In the genomic region with DNA sequence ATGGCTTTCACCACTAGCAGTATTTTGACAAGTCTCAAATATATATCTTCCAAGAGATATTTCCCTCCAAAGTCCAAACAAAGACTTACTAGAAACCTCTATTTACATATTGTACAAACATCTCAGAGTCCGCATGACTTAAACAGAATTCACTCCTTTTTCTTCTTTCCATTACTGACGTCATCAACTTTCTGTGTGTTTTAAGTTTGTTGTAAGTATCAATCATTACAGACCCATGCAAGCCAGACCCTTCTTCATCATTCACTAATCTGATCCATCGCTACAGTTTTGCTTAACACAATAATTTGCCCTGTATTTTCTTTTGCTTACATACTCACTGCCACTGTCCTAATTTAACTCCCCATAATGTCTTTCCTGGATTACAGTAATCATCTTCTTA, we compare ENCODE assay signal across 22 cellular contexts. TPM values are rescaled to one million over a fixed set of nuclear protein-coding genes. Genes with fewer than 3 reads are reported as not detected.
DNase-seq lines count a peak whose midpoint lies in the region; ATAC-seq and TF ChIP-seq lines count a peak whose summit lies in the region.
"Had no signal": no experiment of that assay in that cellular context is flagged by ENCODE, and none has a peak within 500 bp of the region (broad histone marks: within the 10 kb centered on the region; RNA-seq: fewer than 3 reads in every experiment).

No MANE protein-coding gene starts in this region.

- H3K27me3 ChIP-seq in Caco-2 (replicated peaks; ENCODE audit: control insufficient read depth, insufficient read depth, low read length) (no peaks in the 10 kb centered on the region), Panc1 (ENCODE audit: control insufficient read depth, insufficient read depth, low read length) (no peaks in the 10 kb centered on the region), fibroblast of lung (ENCODE audit: control insufficient read depth, insufficient read depth, low read length) (no peaks in the 10 kb centered on the region)
- H3K27me3 ChIP-seq: BE2C had no signal

- ATAC-seq in Panc1, result no peak
- no peak for ATAC-seq in HG03159 (IDR thresholded peaks at IDR 0.05; ENCODE audit: unreplicated experiment)
- no peak for ATAC-seq in GM18502 (IDR thresholded peaks at IDR 0.05; ENCODE audit: poor library complexity, unreplicated experiment)
- ATAC-seq in HG03520 (IDR thresholded peaks at IDR 0.05; ENCODE audit: unreplicated experiment), result no peak

- no peak for DNase-seq in Caco-2
- DNase-seq in Panc1 (ENCODE audit: low read depth, low spot score), result no peak
- peak in 1 of 2 donors; percentile 76 for DNase-seq in fibroblast of lung (ENCODE audit: low read depth in 2 of 2)
- DNase-seq in mesothelial cell of epicardium (ENCODE audit: low spot score in 2 of 2, unreplicated experiment in 2 of 2), result no peak
- DNase-seq in cardiac septum (ENCODE audit: low spot score), result no peak
- DNase-seq: BE2C; CD4-positive, CD25-positive, alpha-beta regulatory T cell; COR-L47; DND-41; GM23248; KG1; NCI-H1092; NCI-H1436; NCI-H1930; NCI-H748 treated with DMSO at 0.1 percent for 48 hours; PC-9; SHP77 treated with DMSO at 0.1 percent for 48 hours had no signal

- H3K27ac ChIP-seq in Panc1 (ENCODE audit: low read length), result peak overlapping the region; percentile 12; the same call in 1 of the 2 replicates
- H3K27ac ChIP-seq in fibroblast of lung (ENCODE audit: insufficient read depth, low read length), result no peak overlapping the region
- H3K27ac ChIP-seq: GM23248, PC-9, RWPE1, SK-N-MC had no signal

- peaks cover 64% of the 10 kb centered on the region for H3K79me2 ChIP-seq in fibroblast of lung (ENCODE audit: control insufficient read depth, insufficient read depth, low read length)

- H3K4me3 Mint-ChIP-seq in Caco-2 (ENCODE audit: unreplicated experiment), result peak overlapping the region; percentile 20
- H3K4me3 Mint-ChIP-seq in mesothelial cell of epicardium, result no peak overlapping the region
- H3K4me3 Mint-ChIP-seq: CD4-positive, CD25-positive, alpha-beta regulatory T cell had no signal

- BruUV-seq in Caco-2 (replicated peaks; lab: Mats Ljungman, UMichigan) (no TSS peak), Panc1 (replicated peaks; lab: Mats Ljungman, UMichigan) (no TSS peak)

- H3K4me1 Mint-ChIP-seq in Caco-2 (ENCODE audit: low read depth, unreplicated experiment), result peaks cover 50% of the 10 kb centered on the region
- H3K4me1 Mint-ChIP-seq in mesothelial cell of epicardium, result peaks cover 57% of the 10 kb centered on the region
- H3K4me1 Mint-ChIP-seq: CD4-positive, CD25-positive, alpha-beta regulatory T cell had no signal

- H3K9me3 Mint-ChIP-seq in Caco-2 (ENCODE audit: unreplicated experiment) (peaks cover 9% of the 10 kb centered on the region), mesothelial cell of epicardium (peaks cover 7% of the 10 kb centered on the region)

- peak overlapping the region; percentile 11 for H2AFZ ChIP-seq in fibroblast of lung (ENCODE audit: low read length)
- H2AFZ ChIP-seq: GM23248, PC-9 had no signal

- TF ChIP-seq CTCF in Caco-2 (IDR thresholded peaks at IDR 0.05; ENCODE audit: insufficient read depth in 1 of 2, low read depth in 1 of 2, low read length in 1 of 2, severe bottlenecking in 1 of 2, unreplicated experiment in 1 of 2) (no peak), Panc1 (IDR thresholded peaks at IDR 0.05) (no peak), fibroblast of lung (conservative IDR thresholded peaks at IDR 0.05 in 1 of 2, IDR thresholded peaks at IDR 0.05 in 1 of 2; ENCODE audit: low read depth in 1 of 2, low read length in 2 of 2) (no peak), mesothelial cell of epicardium (IDR thresholded peaks at IDR 0.05; ENCODE audit: unreplicated experiment) (no peak)

- in situ Hi-C loops in Panc1 (cut with HindIII; ENCODE audit: low pct_unique_long_range_greater_than_20kb, low sequenced_read_pairs), result no loop called here

- H3K27me3 Mint-ChIP-seq in Caco-2 (ENCODE audit: insufficient read depth, unreplicated experiment) (no peaks in the 10 kb centered on the region), mesothelial cell of epicardium (ENCODE audit: low read depth) (no peaks in the 10 kb centered on the region)
- H3K27me3 Mint-ChIP-seq: CD4-positive, CD25-positive, alpha-beta regulatory T cell had no signal

- CTCF ChIA-PET in Caco-2 (lab: Charles Lee), result no interaction called here
- CTCF ChIA-PET in Panc1 (lab: Charles Lee), result no interaction called here

- H3K9ac ChIP-seq in fibroblast of lung (ENCODE audit: insufficient read depth, low read length), result no peak overlapping the region
- H3K9ac ChIP-seq: GM23248 had no signal

- intact Hi-C loops in Caco-2 (cut with micrococcal nuclease; ENCODE audit: unreplicated experiment) (loop anchor here (1.0 kb wide), 2 partner anchors 27 to 120 kb away; no protein-coding TSS in a partner anchor), Panc1 (cut with micrococcal nuclease; ENCODE audit: unreplicated experiment) (no loop called here), cardiac septum (cut with DNase I) (no loop called here)

- H3K4me1 ChIP-seq in Caco-2, result peaks cover 62% of the 10 kb centered on the region
- peaks cover 19% of the 10 kb centered on the region for H3K4me1 ChIP-seq in Panc1 (ENCODE audit: control insufficient read depth, insufficient read depth, low read length)
- peaks cover 5% of the 10 kb centered on the region for H3K4me1 ChIP-seq in fibroblast of lung (ENCODE audit: control insufficient read depth, extremely low read depth, insufficient read depth, low read length)

- H3K27ac Mint-ChIP-seq in Caco-2 (ENCODE audit: unreplicated experiment) (peak overlapping the region; percentile 34), mesothelial cell of epicardium (peak overlapping the region; percentile 40)
- H3K27ac Mint-ChIP-seq: CD4-positive, CD25-positive, alpha-beta regulatory T cell had no signal

- peaks cover 21% of the 10 kb centered on the region for H3K36me3 Mint-ChIP-seq in Caco-2 (ENCODE audit: insufficient read depth, unreplicated experiment)
- peaks cover 5% of the 10 kb centered on the region for H3K36me3 Mint-ChIP-seq in mesothelial cell of epicardium
- H3K36me3 Mint-ChIP-seq: CD4-positive, CD25-positive, alpha-beta regulatory T cell had no signal

- no peaks in the 10 kb centered on the region for H4K20me1 ChIP-seq in fibroblast of lung (ENCODE audit: control insufficient read depth, extremely low read depth, insufficient read depth, low read length)

- no peaks in the 10 kb centered on the region for H3K36me3 ChIP-seq in Caco-2 (ENCODE audit: control insufficient read depth, insufficient read depth, low read length)
- H3K36me3 ChIP-seq in Panc1 (ENCODE audit: control insufficient read depth, insufficient read depth, low read length), result no peaks in the 10 kb centered on the region
- no peaks in the 10 kb centered on the region for H3K36me3 ChIP-seq in fibroblast of lung (ENCODE audit: control insufficient read depth, insufficient read depth, low read length)
- H3K36me3 ChIP-seq: BE2C had no signal

- H3K4me3 ChIP-seq in Caco-2 (ENCODE audit: low read depth, low read length), result no peak overlapping the region
- no peak overlapping the region for H3K4me3 ChIP-seq in Panc1 (ENCODE audit: low read depth in 2 of 2, low read length in 2 of 2)
- H3K4me3 ChIP-seq in fibroblast of lung (replicated peaks in 1 of 4; ENCODE audit: control extremely low read depth in 1 of 4, insufficient read depth in 1 of 4, low read depth in 3 of 4, low read length in 4 of 4), result no peak overlapping the region
- H3K4me3 ChIP-seq: GM23248, PC-9, SK-N-MC had no signal

- POLR2A ChIA-PET in Caco-2 (lab: Charles Lee) (no interaction called here), Panc1 (lab: Charles Lee) (no interaction called here)

- H3K4me2 ChIP-seq in fibroblast of lung (ENCODE audit: extremely low read depth, insufficient read depth, low read length), result no peak overlapping the region
- H3K4me2 ChIP-seq: PC-9 had no signal

- no peaks in the 10 kb centered on the region for H3K9me3 ChIP-seq in Caco-2
- H3K9me3 ChIP-seq in Panc1 (ENCODE audit: control insufficient read depth, insufficient read depth, low read depth, low read length), result no peaks in the 10 kb centered on the region
- H3K9me3 ChIP-seq in fibroblast of lung (ENCODE audit: control insufficient read depth, insufficient read depth, low read depth, low read length), result no peaks in the 10 kb centered on the region
- H3K9me3 ChIP-seq: BE2C had no signal

RNA-seq across cellular contexts. Expression of gene SEMA3A, which starts 51.9 kb away (rescaled TPM):
- total RNA-seq in Caco-2 (2022) (55.1 and 55.4 TPM in 2 replicates), Panc1 (2021; ENCODE audit: unreplicated experiment) (43.3 TPM), fibroblast of lung (19.5 and 60.8 TPM in 2 replicates), mesothelial cell of epicardium (43.4 to 50.4 TPM (median 44.4 TPM) in 3 replicates), cardiac septum (1.00 TPM)
- 16.7 TPM for polyA plus RNA-seq in Panc1 (2012; ENCODE audit: insufficient read length)
- 45.2 and 84.3 TPM in 2 replicates for polyA plus RNA-seq in fibroblast of lung
- polyA plus RNA-seq in fibroblast of lung (2012), result 24.8 and 52.1 TPM in 2 replicates
- polyA minus RNA-seq in fibroblast of lung (ENCODE audit: low replicate concordance), result 22.7 and 27.6 TPM in 2 replicates
- total RNA-seq: CD4-positive, CD25-positive, alpha-beta regulatory T cell had no signal
- polyA plus RNA-seq: CD4-positive, CD25-positive, alpha-beta regulatory T cell had no signal

Comparison
In these comparisons a context has a peak if more than half of its experiments do, and no peak if none do; other contexts are left out.
1. RNA of gene SEMA3A, which starts 51.9 kb away (total RNA-seq): 19.5 to 60.8 TPM in fibroblast of lung, 55.1 to 55.4 TPM in Caco-2, 43.4 to 50.4 TPM in mesothelial cell of epicardium and 43.3 TPM in Panc1 (single experiment); 1.00 TPM in cardiac septum (single experiment); every median in the first group is over 10 times any median in the second.